In genomic region chr21:46284077-46284644, GRCh38 we compare ENCODE assay signal across 8 cellular contexts. TPM values are rescaled to one million over a fixed set of nuclear protein-coding genes. Genes with fewer than 3 reads are reported as not detected.
A peak's percentile ranks its signal among the peaks of the same experiment; 100 is the strongest.
DNase-seq lines count a peak whose midpoint lies in the region; ATAC-seq and TF ChIP-seq lines count a peak whose summit lies in the region.
"Had no signal": no experiment of that assay in that cellular context is flagged by ENCODE, and none has a peak within 500 bp of the region (broad histone marks: within the 10 kb centered on the region; RNA-seq: fewer than 3 reads in every experiment).

No MANE protein-coding gene starts in this region.

- ATAC-seq in central memory CD8-positive, alpha-beta T cell (replicated peaks; ENCODE audit: extremely low read depth, poor library complexity, severe bottlenecking): no peak
- ATAC-seq in HG02642 (IDR thresholded peaks at IDR 0.05; ENCODE audit: poor library complexity, unreplicated experiment): no peak

- H3F3A ChIP-seq in GM23248 (ENCODE audit: insufficient read depth): peaks cover 25% of the 10 kb centered on the region

- no peaks in the 10 kb centered on the region for H3K9me2 ChIP-seq in GM23248 (ENCODE audit: insufficient read depth)

- no peaks in the 10 kb centered on the region for H4K20me1 ChIP-seq in GM23248 (ENCODE audit: insufficient read depth)

- H3K27me3 ChIP-seq in GM23248 (replicated peaks; ENCODE audit: insufficient read depth): no peaks in the 10 kb centered on the region

- peaks cover 19% of the 10 kb centered on the region for H3K36me3 ChIP-seq in GM23248 (ENCODE audit: low read depth)

- peak overlapping the region; percentile 90 for H3K4me3 ChIP-seq in GM23248

- peaks cover 37% of the 10 kb centered on the region for H3K4me1 ChIP-seq in GM23248 (ENCODE audit: insufficient read depth)

- H3K36me3 Mint-ChIP-seq in central memory CD8-positive, alpha-beta T cell (ENCODE audit: insufficient read depth): peaks cover 33% of the 10 kb centered on the region
- peaks cover 18% of the 10 kb centered on the region for H3K36me3 Mint-ChIP-seq in osteocyte (ENCODE audit: unreplicated experiment)

- no peaks in the 10 kb centered on the region for H3K9me3 ChIP-seq in GM23248 (ENCODE audit: low read depth)

- peaks cover 85% of the 10 kb centered on the region for H3K79me2 ChIP-seq in GM23248 (ENCODE audit: insufficient read depth)

- H3K9ac ChIP-seq in GM23248: peak overlapping the region; percentile 88

- no peaks in the 10 kb centered on the region for H3K27me3 Mint-ChIP-seq in central memory CD8-positive, alpha-beta T cell
- no peaks in the 10 kb centered on the region for H3K27me3 Mint-ChIP-seq in osteocyte (ENCODE audit: unreplicated experiment)

- H3K4me2 ChIP-seq in GM23248 (ENCODE audit: unreplicated experiment): peak overlapping the region; percentile 95

- peaks cover 42% of the 10 kb centered on the region for H3K4me1 Mint-ChIP-seq in central memory CD8-positive, alpha-beta T cell
- peaks cover 44% of the 10 kb centered on the region for H3K4me1 Mint-ChIP-seq in osteocyte (ENCODE audit: unreplicated experiment)

- H2AFZ ChIP-seq in GM23248: no peak overlapping the region

- in situ Hi-C loops in GM23248 (cut with MboI): no loop called here

- H3K9me3 Mint-ChIP-seq in central memory CD8-positive, alpha-beta T cell: no peaks in the 10 kb centered on the region
- no peaks in the 10 kb centered on the region for H3K9me3 Mint-ChIP-seq in osteocyte (ENCODE audit: unreplicated experiment)

- no peak overlapping the region for H3K27ac ChIP-seq in GM23248

- H3K4me3 Mint-ChIP-seq in central memory CD8-positive, alpha-beta T cell: peak overlapping the region; percentile 93
- peak overlapping the region; percentile 50 for H3K4me3 Mint-ChIP-seq in osteocyte (ENCODE audit: unreplicated experiment)

- 86 to 89% methylated on average over 15 of the region's 15 CpGs for WGBS in GM23248 (ENCODE audit: low coverage in 1 of 2, low lambda C conversion rate in 2 of 2, missing lambda C conversion rate in 2 of 2), 2 experiments

- peak overlapping the region; percentile 79 for H3K27ac Mint-ChIP-seq in central memory CD8-positive, alpha-beta T cell (ENCODE audit: low read depth)
- H3K27ac Mint-ChIP-seq in osteocyte (ENCODE audit: unreplicated experiment): peak overlapping the region; percentile 73

- DNase-seq in GM23248 (no peak), NCI-H2029 (lab: John Stamatoyannopoulos, UW) (peak; percentile 74), osteocyte (ENCODE audit: extremely low spot score, unreplicated experiment) (no peak)
- DNase-seq in central memory CD8-positive, alpha-beta T cell (ENCODE audit: low spot score in 2 of 2): no peak
- no peak for DNase-seq in activated effector memory CD4-positive, alpha-beta T cell treated with anti-CD3 and anti-CD28 coated beads, Interleukin-2, amount 50 U/mL, for 16 hours
- no peak for DNase-seq in activated CD4-positive, CD25-positive, alpha-beta regulatory T cell treated with anti-CD3 and anti-CD28 coated beads, Interleukin-2, amount 50 U/mL, for 72 hours
- DNase-seq: NCI-H1092 treated with DMSO at 0.1 percent for 48 hours had no signal

- no peak for TF ChIP-seq CTCF in osteocyte (IDR thresholded peaks at IDR 0.05)

RNA-seq across cellular contexts. Expression of gene MCM3AP, which starts 1.2 kb away (rescaled TPM):
- 56.1 and 64.1 TPM in 2 replicates for total RNA-seq in GM23248 (2014; rRNA removed; shearing (Covaris generic))
- 30.9 and 32.7 TPM in 2 replicates for polyA plus RNA-seq in GM23248 (2016; fragmentation: Nextera tagmentation; extraction: Ambion mirVana)
- total RNA-seq in osteocyte: 99.4 and 105 TPM in 2 replicates

RNA-seq across cellular contexts. Expression of gene YBEY, which starts 2.0 kb away (rescaled TPM):
- 16.4 and 21.2 TPM in 2 replicates for total RNA-seq in GM23248 (2014; rRNA removed; shearing (Covaris generic))
- 17.5 and 19.1 TPM in 2 replicates for polyA plus RNA-seq in GM23248 (2016; fragmentation: Nextera tagmentation; extraction: Ambion mirVana)
- 17.9 and 18.2 TPM in 2 replicates for total RNA-seq in osteocyte

RNA-seq across cellular contexts. Expression of gene C21orf58, which starts 39.5 kb away (rescaled TPM):
- 4.2 and 7.0 TPM in 2 replicates for total RNA-seq in GM23248 (2014; rRNA removed; shearing (Covaris generic))
- 3.2 and 3.7 TPM in 2 replicates for polyA plus RNA-seq in GM23248 (2016; fragmentation: Nextera tagmentation; extraction: Ambion mirVana)
- total RNA-seq in osteocyte: 6.9 and 9.1 TPM in 2 replicates

RNA-seq across cellular contexts. Expression of gene PCNT, which starts 39.8 kb away (rescaled TPM):
- 14.9 and 26.7 TPM in 2 replicates for total RNA-seq in GM23248 (2014; rRNA removed; shearing (Covaris generic))
- 21.8 and 23.8 TPM in 2 replicates for polyA plus RNA-seq in GM23248 (2016; fragmentation: Nextera tagmentation; extraction: Ambion mirVana)
- 38.9 and 42.5 TPM in 2 replicates for total RNA-seq in osteocyte

RNA-seq across cellular contexts. Expression of gene LSS, which starts 55.6 kb away (rescaled TPM):
- total RNA-seq in GM23248 (2014; rRNA removed; shearing (Covaris generic)): 41.1 and 45.7 TPM in 2 replicates
- polyA plus RNA-seq in GM23248 (2016; fragmentation: Nextera tagmentation; extraction: Ambion mirVana): 26.8 and 28.0 TPM in 2 replicates
- total RNA-seq in osteocyte: 92.0 and 101 TPM in 2 replicates
